10 cellular contexts compared by ENCODE assay signal in the genomic region with DNA sequence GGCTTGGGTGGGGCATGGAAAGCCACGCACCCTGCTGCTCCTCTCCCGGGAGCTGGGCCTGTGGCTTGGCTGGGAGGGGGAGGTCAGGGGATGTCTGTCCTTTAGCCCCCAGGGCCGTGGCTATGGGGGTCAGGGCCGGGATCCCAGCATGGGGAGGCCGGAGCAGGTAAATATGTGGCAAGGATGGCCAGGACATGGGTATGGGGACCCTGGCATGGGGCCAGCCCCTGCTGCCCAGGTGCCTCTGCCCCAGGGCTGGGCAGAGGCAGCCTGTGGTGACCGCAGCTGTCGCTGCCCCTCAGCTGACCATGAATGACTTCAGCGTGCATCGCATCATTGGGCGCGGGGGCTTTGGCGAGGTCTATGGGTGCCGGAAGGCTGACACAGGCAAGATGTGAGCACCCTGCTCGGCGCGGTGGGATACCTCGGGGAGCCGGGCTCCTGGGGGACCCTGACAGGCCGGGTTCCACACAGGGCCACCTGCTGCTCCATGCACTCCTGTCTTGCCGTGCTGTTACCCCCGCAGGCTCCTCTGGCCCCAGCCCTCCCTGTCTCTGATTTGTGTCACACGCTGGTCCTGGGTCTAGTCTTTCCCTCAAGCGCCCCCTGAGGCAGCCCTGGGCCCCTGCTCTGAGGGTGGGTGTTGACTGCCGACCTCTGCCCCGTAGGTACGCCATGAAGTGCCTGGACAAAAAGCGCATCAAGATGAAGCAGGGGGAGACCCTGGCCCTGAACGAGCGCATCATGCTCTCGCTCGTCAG. TPM values are rescaled to one million over a fixed set of nuclear protein-coding genes. Genes with fewer than 3 reads are reported as not detected.
DNase-seq lines count a peak whose midpoint lies in the region; ATAC-seq and TF ChIP-seq lines count a peak whose summit lies in the region.
"Had no signal": no experiment of that assay in that cellular context is flagged by ENCODE, and none has a peak within 500 bp of the region (broad histone marks: within the 10 kb centered on the region; RNA-seq: fewer than 3 reads in every experiment).

No MANE protein-coding gene starts in this region.

- H3K36me3 Mint-ChIP-seq in CD8-positive, alpha-beta T cell, result peaks cover 80% of the 10 kb centered on the region
- H3K36me3 Mint-ChIP-seq in T-helper 17 cell (ENCODE audit: low read depth), result no peaks in the 10 kb centered on the region
- peaks cover 59 to 72% of the 10 kb centered on the region in 2 donors for H3K36me3 Mint-ChIP-seq in stimulated activated naive B cell treated with anti-CD40 and anti-IgM and Interleukin-4, amounts not matched to agents 10 μg/mL and 1 μg/mL and 100 μg/mL, for 72 hours

- H3K4me3 Mint-ChIP-seq in CD8-positive, alpha-beta T cell, result no peak overlapping the region
- no peak overlapping the region for H3K4me3 Mint-ChIP-seq in T-helper 17 cell
- H3K4me3 Mint-ChIP-seq in stimulated activated naive B cell treated with anti-CD40 and anti-IgM and Interleukin-4, amounts not matched to agents 10 μg/mL and 1 μg/mL and 100 μg/mL, for 72 hours, result peak overlapping the region in 1 of 2 donors; percentile 13

- POLR2A ChIA-PET in CD8-positive, alpha-beta T cell (lab: Charles Lee), result interaction anchor here (1.5 to 15.2 kb wide), 4 partner anchors 3 to 37 kb away, joined by 4 to 426 read pairs (median 216); partner anchors contain the start of genes ANKRD13D, GRK2 and SSH3

- H3K27ac ChIP-seq in CD8-positive, alpha-beta T cell (ENCODE audit: low read depth, low read length), result peak overlapping the region; percentile 74
- H3K27ac ChIP-seq in right lobe of liver, result peak overlapping the region in 1 of 3 donors; percentile 38

- WGBS in right lobe of liver (ENCODE audit: insufficient coverage, low coverage, low lambda C conversion rate, missing lambda C conversion rate), result 80% methylated on average over 2 of the region's 31 CpGs

- CTCF ChIA-PET in CD8-positive, alpha-beta T cell (lab: Charles Lee), result interaction anchor here (0.6 to 2.0 kb wide), 6 partner anchors 9 to 75 kb away, joined by 3 to 12 read pairs (median 3); partner anchors contain the start of gene GRK2

- peaks cover 87% of the 10 kb centered on the region for H3K4me1 ChIP-seq in CD8-positive, alpha-beta T cell (ENCODE audit: insufficient read depth, low read length)
- H3K4me1 ChIP-seq in right lobe of liver, result peaks cover 0 to 17% (median 0%) of the 10 kb centered on the region in 4 donors

- no peak for ATAC-seq in CD8-positive, alpha-beta T cell
- ATAC-seq in T-helper 17 cell (no peak), right lobe of liver (no peak), HG02588 (IDR thresholded peaks at IDR 0.05; ENCODE audit: unreplicated experiment) (no peak)
- ATAC-seq in stimulated activated naive B cell treated with anti-CD40 and anti-IgM and Interleukin-4, amounts not matched to agents 10 μg/mL and 1 μg/mL and 100 μg/mL, for 72 hours (replicated peaks), result no peak

- no peak for TF ChIP-seq CTCF in CD8-positive, alpha-beta T cell (IDR thresholded peaks at IDR 0.05)
- TF ChIP-seq CTCF in right lobe of liver (IDR thresholded peaks at IDR 0.05), result no peak

- peaks cover 63% of the 10 kb centered on the region for H3K36me3 ChIP-seq in CD8-positive, alpha-beta T cell (ENCODE audit: insufficient read depth, low read length)
- peaks cover 4 to 69% (median 32%) of the 10 kb centered on the region in 4 donors for H3K36me3 ChIP-seq in right lobe of liver

- H3K27ac Mint-ChIP-seq in CD8-positive, alpha-beta T cell, result no peak overlapping the region
- peak overlapping the region; percentile 97 for H3K27ac Mint-ChIP-seq in T-helper 17 cell
- H3K27ac Mint-ChIP-seq in stimulated activated naive B cell treated with anti-CD40 and anti-IgM and Interleukin-4, amounts not matched to agents 10 μg/mL and 1 μg/mL and 100 μg/mL, for 72 hours, result peak overlapping the region; percentile 51

- DNase-seq in CD8-positive, alpha-beta T cell, result peak in 1 of 7 experiments; percentile 18
- DNase-seq in T-helper 17 cell (no peak), right lobe of liver (peak; percentile 18 to 53 (median 48)), hypothalamus (lab: John Stamatoyannopoulos, UW) (no peak), LoVo (ENCODE audit: low spot score) (no peak)
- no peak for DNase-seq in stimulated activated naive B cell treated with anti-CD40 and anti-IgM and Interleukin-4, amounts not matched to agents 10 μg/mL and 1 μg/mL and 100 μg/mL, for 72 hours
- DNase-seq: COR-L47, NCI-H2107, SIG-M5 had no signal

- no peaks in the 10 kb centered on the region for H3K9me3 Mint-ChIP-seq in CD8-positive, alpha-beta T cell
- peaks cover 1 to 3% of the 10 kb centered on the region in 2 donors for H3K9me3 Mint-ChIP-seq in stimulated activated naive B cell treated with anti-CD40 and anti-IgM and Interleukin-4, amounts not matched to agents 10 μg/mL and 1 μg/mL and 100 μg/mL, for 72 hours

- no peaks in the 10 kb centered on the region for H3K9me3 ChIP-seq in CD8-positive, alpha-beta T cell (ENCODE audit: low read length)
- H3K9me3 ChIP-seq in T-helper 17 cell (ENCODE audit: control insufficient read depth, low read length, poor library complexity, severe bottlenecking) (no peaks in the 10 kb centered on the region), right lobe of liver (no peaks in the 10 kb centered on the region)

- intact Hi-C loops in CD8-positive, alpha-beta T cell (cut with DNase I, micrococcal nuclease), result no loop called here
- intact Hi-C loops in right lobe of liver (cut with DNase I), result no loop called here

- no peaks in the 10 kb centered on the region for H3K27me3 Mint-ChIP-seq in CD8-positive, alpha-beta T cell (ENCODE audit: low read depth)
- H3K27me3 Mint-ChIP-seq in T-helper 17 cell, result no peaks in the 10 kb centered on the region
- H3K27me3 Mint-ChIP-seq in stimulated activated naive B cell treated with anti-CD40 and anti-IgM and Interleukin-4, amounts not matched to agents 10 μg/mL and 1 μg/mL and 100 μg/mL, for 72 hours, result no peaks in the 10 kb centered on the region

- TF ChIP-seq POLR2A in right lobe of liver (IDR thresholded peaks at IDR 0.05), result no peak

- H3K27me3 ChIP-seq in CD8-positive, alpha-beta T cell (ENCODE audit: insufficient read depth, low read length), result no peaks in the 10 kb centered on the region
- H3K27me3 ChIP-seq in right lobe of liver, result no peaks in the 10 kb centered on the region

- H3K4me3 ChIP-seq in CD8-positive, alpha-beta T cell (ENCODE audit: low read depth, low read length), result no peak overlapping the region
- no peak overlapping the region for H3K4me3 ChIP-seq in right lobe of liver

- H3K4me1 Mint-ChIP-seq in CD8-positive, alpha-beta T cell (ENCODE audit: low read depth), result peaks cover 47% of the 10 kb centered on the region
- H3K4me1 Mint-ChIP-seq in T-helper 17 cell, result peaks cover 35% of the 10 kb centered on the region
- H3K4me1 Mint-ChIP-seq in stimulated activated naive B cell treated with anti-CD40 and anti-IgM and Interleukin-4, amounts not matched to agents 10 μg/mL and 1 μg/mL and 100 μg/mL, for 72 hours, result peaks cover 44 to 70% of the 10 kb centered on the region in 2 donors

RNA-seq across cellular contexts. Expression of gene ANKRD13D, which starts 8.1 kb away (rescaled TPM):
- total RNA-seq in CD8-positive, alpha-beta T cell, result 100 to 1,000 TPM; 152 TPM
- 100 to 1,000 TPM; 174 to 220 TPM for total RNA-seq in T-helper 17 cell
- total RNA-seq in right lobe of liver, result 10 to 100 TPM in 4 of 6 experiments, 1 to 10 TPM in 2; 7.7 to 14.1 (median 10.4) TPM

RNA-seq across cellular contexts. Expression of gene GRK2, which starts 14.7 kb away (rescaled TPM):
- 100 to 1,000 TPM; 356 to 371 TPM for total RNA-seq in CD8-positive, alpha-beta T cell
- total RNA-seq in T-helper 17 cell (100 to 1,000 TPM; 264 to 276 TPM), right lobe of liver (10 to 100 TPM; 24.5 to 43.9 (median 28.5) TPM)

RNA-seq across cellular contexts. Expression of gene SSH3, which starts 22.4 kb away (rescaled TPM):
- 1 to 10 TPM; 5.9 to 9.9 TPM for total RNA-seq in CD8-positive, alpha-beta T cell
- total RNA-seq in T-helper 17 cell (10 to 100 TPM; 12.8 to 17.8 TPM), right lobe of liver (10 to 100 TPM; 10.9 to 17.9 (median 14.5) TPM)

Comparison
In these comparisons a context has a peak if more than half of its experiments do, and no peak if none do; other contexts are left out.
1. DNase-seq: peak in right lobe of liver (3 of 3); none in T-helper 17 cell (0 of 3), stimulated activated naive B cell treated with anti-CD40 and anti-IgM and Interleukin-4, amounts not matched to agents 10 μg/mL and 1 μg/mL and 100 μg/mL, for 72 hours (single experiment), hypothalamus (0 of 51) and LoVo (single experiment).
2. RNA of gene ANKRD13D, which starts 8.1 kb away (total RNA-seq): 174 to 220 TPM in T-helper 17 cell and 152 TPM in CD8-positive, alpha-beta T cell; 7.7 to 14.1 TPM in right lobe of liver; every median in the first group is over 10 times any median in the second.
3. RNA of gene GRK2, which starts 14.7 kb away (total RNA-seq): 356 to 371 TPM in CD8-positive, alpha-beta T cell and 264 to 276 TPM in T-helper 17 cell; 24.5 to 43.9 TPM in right lobe of liver; every median in the first group is over 4 times any median in the second.